ENCODE assay signal across 8 cellular contexts in the genomic region with DNA sequence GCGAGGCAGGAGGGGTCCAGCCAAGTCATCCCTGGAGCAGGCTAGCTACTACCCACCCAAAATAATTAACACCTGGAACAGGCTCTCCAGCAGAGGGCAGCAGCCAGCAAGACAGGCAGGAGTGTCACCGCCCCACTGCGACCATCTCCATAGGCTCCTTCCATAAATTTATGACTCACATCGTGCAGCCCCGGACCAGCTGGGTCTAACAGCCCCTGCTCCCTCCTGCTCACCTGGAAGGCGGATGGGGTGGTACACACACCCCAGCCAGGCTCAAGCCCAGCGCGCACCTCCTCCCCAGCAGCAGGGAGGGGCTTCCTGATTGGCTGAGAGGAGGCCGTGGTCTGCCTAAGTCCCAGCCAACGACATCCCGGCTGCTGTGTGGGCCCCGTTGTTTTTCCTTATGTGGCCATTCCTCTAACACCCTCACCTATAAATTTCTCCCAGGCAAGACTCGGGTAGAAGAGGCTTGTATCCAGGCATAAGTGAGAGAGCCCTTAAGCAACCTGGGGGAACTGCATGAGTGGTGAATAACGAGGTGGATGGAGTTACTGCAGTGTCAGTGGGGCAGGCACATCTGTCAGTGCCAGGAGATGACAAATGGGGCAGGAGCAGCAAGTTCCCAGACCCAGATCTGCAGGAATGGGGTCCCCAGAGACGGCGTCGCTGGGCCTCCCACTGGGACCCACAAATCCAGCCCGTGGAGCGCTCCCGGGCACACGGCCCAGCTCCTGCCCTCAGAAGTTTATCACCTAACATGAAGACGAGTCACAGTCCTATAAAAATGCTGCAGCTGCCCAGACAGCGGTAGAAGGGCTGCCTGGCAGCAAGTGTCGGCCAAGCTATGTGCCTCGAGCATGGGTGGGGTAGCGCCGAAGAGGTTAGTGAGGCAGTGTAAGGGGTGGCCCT. TPM values are rescaled to one million over a fixed set of nuclear protein-coding genes. Genes with fewer than 3 reads are reported as not detected.
DNase-seq lines count a peak whose midpoint lies in the region; ATAC-seq and TF ChIP-seq lines count a peak whose summit lies in the region.

No MANE protein-coding gene starts in this region.

- POLR2A ChIA-PET in Caco-2 (lab: Charles Lee): no interaction called here

- BruUV-seq in Caco-2 (replicated peaks; lab: Mats Ljungman, UMichigan): no TSS peak

- TF ChIP-seq POLR2A in stomach (IDR thresholded peaks at IDR 0.05): no peak

- H3K4me1 Mint-ChIP-seq in Caco-2 (ENCODE audit: low read depth, unreplicated experiment) (peaks cover 5% of the 10 kb centered on the region), nephron (peaks cover 7% of the 10 kb centered on the region)
- peaks cover 4% of the 10 kb centered on the region for H3K4me1 Mint-ChIP-seq in activated CD8-positive, alpha-beta memory T cell treated with anti-CD3 and anti-CD28 coated beads, Interleukin-2, amount 10 ng/mL, durations not matched to agents 7 days and 5 days

- no peaks in the 10 kb centered on the region for H3K9me3 Mint-ChIP-seq in Caco-2 (ENCODE audit: unreplicated experiment)
- H3K9me3 Mint-ChIP-seq in activated CD8-positive, alpha-beta memory T cell treated with anti-CD3 and anti-CD28 coated beads, Interleukin-2, amount 10 ng/mL, durations not matched to agents 7 days and 5 days (ENCODE audit: low read depth): no peaks in the 10 kb centered on the region
- no peaks in the 10 kb centered on the region for H3K9me3 Mint-ChIP-seq in nephron

- TF ChIP-seq CTCF in Caco-2 (IDR thresholded peaks at IDR 0.05; ENCODE audit: insufficient read depth in 1 of 2, low read depth in 1 of 2, low read length in 1 of 2, severe bottlenecking in 1 of 2, unreplicated experiment in 1 of 2) (peak; percentile 77 to 82), nephron (IDR thresholded peaks at IDR 0.05; ENCODE audit: unreplicated experiment in 3 of 3) (peak; percentile 55 to 61 (median 55)), stomach (IDR thresholded peaks at IDR 0.05) (peak in 5 of 7 experiments; percentile 28 to 56 (median 49))

- H3K27ac ChIP-seq in stomach: no peak overlapping the region

- H3K4me3 Mint-ChIP-seq in Caco-2 (ENCODE audit: unreplicated experiment): no peak overlapping the region
- H3K4me3 Mint-ChIP-seq in activated CD8-positive, alpha-beta memory T cell treated with anti-CD3 and anti-CD28 coated beads, Interleukin-2, amount 10 ng/mL, durations not matched to agents 7 days and 5 days: no peak overlapping the region
- peak overlapping the region in 2 of 3 experiments; percentile 27 to 50 for H3K4me3 Mint-ChIP-seq in nephron

- TF ChIP-seq EP300 in stomach (IDR thresholded peaks at IDR 0.05): no peak

- intact Hi-C loops in Caco-2 (cut with micrococcal nuclease; ENCODE audit: unreplicated experiment): loop anchor here (1.0 to 10.0 kb wide), 2 partner anchors 218 to 355 kb away; no protein-coding TSS in a partner anchor
- intact Hi-C loops in stomach (cut with DNase I; ENCODE audit: low total_unique reads): no loop called here

- H3K27me3 Mint-ChIP-seq in Caco-2 (ENCODE audit: insufficient read depth, unreplicated experiment) (no peaks in the 10 kb centered on the region), nephron (ENCODE audit: low read depth) (peaks cover 6% of the 10 kb centered on the region)
- no peaks in the 10 kb centered on the region for H3K27me3 Mint-ChIP-seq in activated CD8-positive, alpha-beta memory T cell treated with anti-CD3 and anti-CD28 coated beads, Interleukin-2, amount 10 ng/mL, durations not matched to agents 7 days and 5 days

- H3K9me3 ChIP-seq in Caco-2 (no peaks in the 10 kb centered on the region), NT2/D1 (ENCODE audit: insufficient read depth, low read length) (no peaks in the 10 kb centered on the region), stomach (no peaks in the 10 kb centered on the region)

- H3K36me3 Mint-ChIP-seq in Caco-2 (ENCODE audit: insufficient read depth, unreplicated experiment): no peaks in the 10 kb centered on the region
- H3K36me3 Mint-ChIP-seq in activated CD8-positive, alpha-beta memory T cell treated with anti-CD3 and anti-CD28 coated beads, Interleukin-2, amount 10 ng/mL, durations not matched to agents 7 days and 5 days: no peaks in the 10 kb centered on the region
- no peaks in the 10 kb centered on the region for H3K36me3 Mint-ChIP-seq in nephron (ENCODE audit: low read depth)

- CTCF ChIA-PET in Caco-2 (lab: Charles Lee): interaction anchor here (0.7 to 2.0 kb wide), 15 partner anchors 11 to 362 kb away, joined by 3 to 13 read pairs (median 5); a partner anchor contains a TSS
- CTCF ChIA-PET in activated CD8-positive, alpha-beta memory T cell treated with anti-CD3 and anti-CD28 coated beads, Interleukin-2, amount 10 ng/mL, durations not matched to agents 7 days and 5 days (lab: Charles Lee): interaction anchor here (0.7 to 4.2 kb wide), 20 partner anchors 9 to 361 kb away, joined by 3 to 28 read pairs (median 4); no protein-coding TSS in a partner anchor

- H3K4me3 ChIP-seq in Caco-2 (ENCODE audit: low read depth, low read length) (no peak overlapping the region), NT2/D1 (ENCODE audit: insufficient read length, low read depth) (no peak overlapping the region), stomach (peak overlapping the region in 1 of 4 donors; percentile 19)

- WGBS in stomach, 5 donors: 8 to 47% (median 38%) methylated on average over 8 to 27 of the region's 27 CpGs

- 0 out of 2 replicates have a peak, but pooled peaks cover 1% of the 10 kb centered on the region for H3K36me3 ChIP-seq in Caco-2 (ENCODE audit: control insufficient read depth, insufficient read depth, low read length)
- peaks cover 5% of the 10 kb centered on the region for H3K36me3 ChIP-seq in NT2/D1 (ENCODE audit: insufficient read depth, insufficient read length, low read length)
- H3K36me3 ChIP-seq in stomach: peaks cover 0 to 10% (median 2%) of the 10 kb centered on the region in 4 donors

- H3K27me3 ChIP-seq in Caco-2 (replicated peaks; ENCODE audit: control insufficient read depth, insufficient read depth, low read length): no peaks in the 10 kb centered on the region
- H3K27me3 ChIP-seq in NT2/D1 (ENCODE audit: insufficient read depth, insufficient read length): no peaks in the 10 kb centered on the region
- no peaks in the 10 kb centered on the region for H3K27me3 ChIP-seq in stomach

- peak; percentile 79 for ATAC-seq in activated CD8-positive, alpha-beta memory T cell treated with anti-CD3 and anti-CD28 coated beads, Interleukin-2, amount 10 ng/mL, durations not matched to agents 7 days and 5 days
- no peak for ATAC-seq in GM19467 (IDR thresholded peaks at IDR 0.05; ENCODE audit: unreplicated experiment)

- no peak overlapping the region for H3K9ac ChIP-seq in NT2/D1 (ENCODE audit: insufficient read length, low read depth)

- peak; percentile 86 for DNase-seq in Caco-2
- peak in 67 of 76 experiments; percentile 12 to 79 (median 56) for DNase-seq in HUDEP-2 (lab: John Stamatoyannopoulos, UW; ENCODE audit: unreplicated experiment in 76 of 76)
- DNase-seq in NT2/D1 (ENCODE audit: low read depth, low spot score): peak; percentile 47
- DNase-seq in activated CD8-positive, alpha-beta memory T cell treated with anti-CD3 and anti-CD28 coated beads, Interleukin-2, amount 10 ng/mL, durations not matched to agents 7 days and 5 days: peak; percentile 79
- peak; percentile 67 for DNase-seq in epidermal melanocyte (ENCODE audit: insufficient read length, low spot score)
- DNase-seq in stomach: peak; percentile 75

- H3K27ac Mint-ChIP-seq in Caco-2 (ENCODE audit: unreplicated experiment) (no peak overlapping the region), nephron (no peak overlapping the region)
- H3K27ac Mint-ChIP-seq in activated CD8-positive, alpha-beta memory T cell treated with anti-CD3 and anti-CD28 coated beads, Interleukin-2, amount 10 ng/mL, durations not matched to agents 7 days and 5 days: no peak overlapping the region

- peaks cover 4% of the 10 kb centered on the region; the same call in 1 of the 2 replicates for H3K4me1 ChIP-seq in Caco-2
- H3K4me1 ChIP-seq in NT2/D1 (ENCODE audit: insufficient read depth, insufficient read length): peaks cover 6% of the 10 kb centered on the region
- H3K4me1 ChIP-seq in stomach: peaks cover 0 to 10% (median 6%) of the 10 kb centered on the region in 4 donors

RNA-seq across cellular contexts. Expression of a gene that starts 43.1 kb away (rescaled TPM):
- 74.9 and 79.4 TPM in 2 replicates for total RNA-seq in Caco-2 (2022)
- total RNA-seq in activated CD8-positive, alpha-beta memory T cell treated with anti-CD3 and anti-CD28 coated beads, Interleukin-2, amount 10 ng/mL, durations not matched to agents 7 days and 5 days: 10 to 100 TPM; 22.2 to 27.1 TPM
- total RNA-seq in stomach: 10 to 100 TPM in 4 of 5 donors, 1 to 10 TPM in 1; 4.7 to 40.9 (median 19.4) TPM
- polyA plus RNA-seq in stomach: 10 to 100 TPM; 13.8 to 29.9 (median 16.5) TPM

Comparison
In these comparisons a context has a peak if more than half of its experiments do, and no peak if none do; other contexts are left out.
1. H3K4me3 Mint-ChIP-seq: peak in nephron (2 of 3); none in Caco-2 (single experiment) and activated CD8-positive, alpha-beta memory T cell treated with anti-CD3 and anti-CD28 coated beads, Interleukin-2, amount 10 ng/mL, durations not matched to agents 7 days and 5 days (single experiment).
2. Peak in every context shown above with its lines, with median percentiles within 50 percentile points of each other: DNase-seq and CTCF ChIP-seq.